27 cellular contexts compared by ENCODE assay signal in the genomic region with DNA sequence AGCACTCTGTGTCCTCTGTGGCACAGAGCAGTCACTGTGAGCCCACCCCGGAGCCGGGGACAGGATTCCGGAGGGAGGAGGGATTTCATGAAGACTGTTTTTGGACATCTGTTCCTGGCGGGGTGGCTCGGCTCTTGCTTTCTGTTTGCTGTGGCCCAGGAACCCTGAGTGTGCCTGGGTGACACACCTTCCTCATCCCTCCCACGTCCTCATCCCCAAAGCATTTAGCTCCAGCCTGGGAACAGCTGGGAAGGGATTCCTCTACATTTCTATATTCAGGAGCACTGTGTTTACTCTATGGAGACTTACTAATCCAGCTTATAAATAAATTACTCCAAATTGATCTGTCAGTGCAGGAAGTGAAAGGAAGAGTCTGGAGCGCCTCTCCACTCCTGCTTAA.
DNase-seq lines count a peak whose midpoint lies in the region; ATAC-seq and TF ChIP-seq lines count a peak whose summit lies in the region.
"Had no signal": no experiment of that assay in that cellular context is flagged by ENCODE, and none has a peak within 500 bp of the region (broad histone marks: within the 10 kb centered on the region; RNA-seq: fewer than 3 reads in every experiment).

No MANE protein-coding gene starts in this region.

- no peak overlapping the region for H3K4me3 ChIP-seq in CD8-positive, alpha-beta T cell (ENCODE audit: low read depth, low read length)
- H3K4me3 ChIP-seq in uterus: no peak overlapping the region
- H3K4me3 ChIP-seq: heart left ventricle, lung, right lobe of liver, suprapubic skin had no signal

- H3K36me3 Mint-ChIP-seq in CD8-positive, alpha-beta T cell: no peaks in the 10 kb centered on the region
- H3K36me3 Mint-ChIP-seq: stimulated activated naive B cell treated with anti-CD40 and anti-IgM and Interleukin-4, amounts not matched to agents 10 μg/mL and 1 μg/mL and 100 μg/mL, for 72 hours had no signal

- ATAC-seq in HG03175 (IDR thresholded peaks at IDR 0.05; ENCODE audit: unreplicated experiment): no peak
- no peak for ATAC-seq in CD8-positive, alpha-beta T cell
- ATAC-seq: activated naive CD8-positive, alpha-beta T cell treated with anti-CD3 and anti-CD28 coated beads, Interleukin-2, amount 50 U/mL, for 24 hours; heart left ventricle; Panc1; right lobe of liver; stimulated activated naive B cell treated with anti-CD40 and anti-IgM and Interleukin-4, amounts not matched to agents 10 μg/mL and 1 μg/mL and 100 μg/mL, for 72 hours had no signal

- no peak for TF ChIP-seq POLR2A in uterus (IDR thresholded peaks at IDR 0.05)

- peaks cover 2% of the 10 kb centered on the region for H3K27me3 Mint-ChIP-seq in CD8-positive, alpha-beta T cell (ENCODE audit: low read depth)
- H3K27me3 Mint-ChIP-seq: activated naive CD8-positive, alpha-beta T cell treated with anti-CD3 and anti-CD28 coated beads, Interleukin-2, amount 50 U/mL, for 24 hours; activated T-cell treated with anti-CD3 and anti-CD28 coated beads, Interleukin-2, amount 50 U/mL, for 24 hours had no signal

- no peaks in the 10 kb centered on the region for H3K27me3 ChIP-seq in CD8-positive, alpha-beta T cell (ENCODE audit: insufficient read depth, low read length)
- no peaks in the 10 kb centered on the region for H3K27me3 ChIP-seq in uterus
- H3K27me3 ChIP-seq: right lobe of liver, suprapubic skin had no signal

- no peak for TF ChIP-seq CTCF in CD8-positive, alpha-beta T cell (IDR thresholded peaks at IDR 0.05)
- no peak for TF ChIP-seq CTCF in uterus (IDR thresholded peaks at IDR 0.05)

- peaks cover 8% of the 10 kb centered on the region for H3K4me1 ChIP-seq in CD8-positive, alpha-beta T cell (ENCODE audit: insufficient read depth, low read length)
- no peaks in the 10 kb centered on the region for H3K4me1 ChIP-seq in uterus
- H3K4me1 ChIP-seq: heart left ventricle, right lobe of liver, suprapubic skin had no signal

- no peak overlapping the region for H3K4me3 Mint-ChIP-seq in CD8-positive, alpha-beta T cell
- H3K4me3 Mint-ChIP-seq: activated naive CD8-positive, alpha-beta T cell treated with anti-CD3 and anti-CD28 coated beads, Interleukin-2, amount 50 U/mL, for 24 hours; activated T-cell treated with anti-CD3 and anti-CD28 coated beads, Interleukin-2, amount 50 U/mL, for 24 hours; neural crest cell; stimulated activated naive B cell treated with anti-CD40 and anti-IgM and Interleukin-4, amounts not matched to agents 10 μg/mL and 1 μg/mL and 100 μg/mL, for 72 hours; T-helper 2 cell treated with Interferon-gamma antibody and Interleukin-4, amounts not matched to agents 5 μg/mL and 100 μg/mL, for 36 hours had no signal

- POLR2A ChIA-PET in CD8-positive, alpha-beta T cell (lab: Charles Lee): no interaction called here

- no peak overlapping the region for H3K27ac Mint-ChIP-seq in CD8-positive, alpha-beta T cell
- H3K27ac Mint-ChIP-seq: activated naive CD8-positive, alpha-beta T cell treated with anti-CD3 and anti-CD28 coated beads, Interleukin-2, amount 50 U/mL, for 24 hours; activated T-cell treated with anti-CD3 and anti-CD28 coated beads, Interleukin-2, amount 50 U/mL, for 24 hours; progenitor cell of endocrine pancreas; stimulated activated naive B cell treated with anti-CD40 and anti-IgM and Interleukin-4, amounts not matched to agents 10 μg/mL and 1 μg/mL and 100 μg/mL, for 72 hours; T-helper 2 cell treated with Interferon-gamma antibody and Interleukin-4, amounts not matched to agents 5 μg/mL and 100 μg/mL, for 36 hours had no signal

- no peaks in the 10 kb centered on the region for H3K9me3 ChIP-seq in CD8-positive, alpha-beta T cell (ENCODE audit: low read length)
- H3K9me3 ChIP-seq in uterus: no peaks in the 10 kb centered on the region
- H3K9me3 ChIP-seq: heart left ventricle, right lobe of liver, suprapubic skin had no signal

- intact Hi-C loops in CD8-positive, alpha-beta T cell (cut with DNase I, micrococcal nuclease): no loop called here
- intact Hi-C loops in uterus (cut with DNase I; ENCODE audit: low total_unique reads): no loop called here

- no peaks in the 10 kb centered on the region for H3K36me3 ChIP-seq in CD8-positive, alpha-beta T cell (ENCODE audit: insufficient read depth, low read length)
- H3K36me3 ChIP-seq in uterus: no peaks in the 10 kb centered on the region
- H3K36me3 ChIP-seq: brain microvascular endothelial cell, heart left ventricle, right lobe of liver, suprapubic skin had no signal

- H3K27ac ChIP-seq in CD8-positive, alpha-beta T cell (ENCODE audit: low read depth, low read length): no peak overlapping the region
- H3K27ac ChIP-seq in uterus: peak overlapping the region in 1 of 2 donors; percentile 29
- H3K27ac ChIP-seq: brain microvascular endothelial cell, heart left ventricle, right lobe of liver, suprapubic skin had no signal

- DNase-seq in ELR (ENCODE audit: low read depth) (peak; percentile 35), NCI-H82 (lab: John Stamatoyannopoulos, UW) (peak; percentile 85), hepatic stellate cell (ENCODE audit: low spot score) (peak; percentile 46), NCI-H446 (lab: John Stamatoyannopoulos, UW) (no peak), uterus (no peak)
- no peak for DNase-seq in CD8-positive, alpha-beta T cell
- DNase-seq: activated CD4-positive, alpha-beta T cell treated with anti-CD3 and anti-CD28 coated beads for 4 hours; activated gamma-delta T cell treated with Interleukin-2 at 50 U/mL for 16 hours; activated naive CD8-positive, alpha-beta T cell treated with anti-CD3 and anti-CD28 coated beads, Interleukin-2, amount 50 U/mL, for 24 hours; activated T-cell treated with anti-CD3 and anti-CD28 coated beads, Interleukin-2, amount 50 U/mL, for 24 hours; brain microvascular endothelial cell; GF-D8; heart left ventricle; kidney glomerular epithelial cell; NCI-H1092 treated with DMSO at 0.1 percent for 48 hours; NCI-H187 treated with DMSO at 0.1 percent for 48 hours; NCI-H526 treated with DMSO at 0.1 percent for 48 hours; right lobe of liver; SHP77; stimulated activated naive B cell treated with anti-CD40 and anti-IgM and Interleukin-4, amounts not matched to agents 10 μg/mL and 1 μg/mL and 100 μg/mL, for 72 hours had no signal

- H3K4me1 Mint-ChIP-seq in CD8-positive, alpha-beta T cell (ENCODE audit: low read depth): peaks cover 9% of the 10 kb centered on the region
- H3K4me1 Mint-ChIP-seq: activated naive CD8-positive, alpha-beta T cell treated with anti-CD3 and anti-CD28 coated beads, Interleukin-2, amount 50 U/mL, for 24 hours; stimulated activated naive B cell treated with anti-CD40 and anti-IgM and Interleukin-4, amounts not matched to agents 10 μg/mL and 1 μg/mL and 100 μg/mL, for 72 hours had no signal

- no peaks in the 10 kb centered on the region for H3K9me3 Mint-ChIP-seq in CD8-positive, alpha-beta T cell
- H3K9me3 Mint-ChIP-seq: activated naive CD8-positive, alpha-beta T cell treated with anti-CD3 and anti-CD28 coated beads, Interleukin-2, amount 50 U/mL, for 24 hours; activated T-cell treated with anti-CD3 and anti-CD28 coated beads, Interleukin-2, amount 50 U/mL, for 24 hours; stimulated activated naive B cell treated with anti-CD40 and anti-IgM and Interleukin-4, amounts not matched to agents 10 μg/mL and 1 μg/mL and 100 μg/mL, for 72 hours; T-helper 2 cell treated with Interferon-gamma antibody and Interleukin-4, amounts not matched to agents 5 μg/mL and 100 μg/mL, for 36 hours had no signal

- CTCF ChIA-PET in CD8-positive, alpha-beta T cell (lab: Charles Lee): interaction anchor here (0.7 to 0.8 kb wide), 2 partner anchors 9 to 146 kb away, joined by 3 read pairs; no protein-coding TSS in a partner anchor

Comparison
In these comparisons a context has a peak if more than half of its experiments do, and no peak if none do; other contexts are left out.
1. DNase-seq: peak in ELR (single experiment), NCI-H82 (single experiment) and hepatic stellate cell (single experiment); none in CD8-positive, alpha-beta T cell (0 of 7), NCI-H446 (0 of 2) and uterus (0 of 2).